ENCODE assay signal across 13 cellular contexts in the genomic region with DNA sequence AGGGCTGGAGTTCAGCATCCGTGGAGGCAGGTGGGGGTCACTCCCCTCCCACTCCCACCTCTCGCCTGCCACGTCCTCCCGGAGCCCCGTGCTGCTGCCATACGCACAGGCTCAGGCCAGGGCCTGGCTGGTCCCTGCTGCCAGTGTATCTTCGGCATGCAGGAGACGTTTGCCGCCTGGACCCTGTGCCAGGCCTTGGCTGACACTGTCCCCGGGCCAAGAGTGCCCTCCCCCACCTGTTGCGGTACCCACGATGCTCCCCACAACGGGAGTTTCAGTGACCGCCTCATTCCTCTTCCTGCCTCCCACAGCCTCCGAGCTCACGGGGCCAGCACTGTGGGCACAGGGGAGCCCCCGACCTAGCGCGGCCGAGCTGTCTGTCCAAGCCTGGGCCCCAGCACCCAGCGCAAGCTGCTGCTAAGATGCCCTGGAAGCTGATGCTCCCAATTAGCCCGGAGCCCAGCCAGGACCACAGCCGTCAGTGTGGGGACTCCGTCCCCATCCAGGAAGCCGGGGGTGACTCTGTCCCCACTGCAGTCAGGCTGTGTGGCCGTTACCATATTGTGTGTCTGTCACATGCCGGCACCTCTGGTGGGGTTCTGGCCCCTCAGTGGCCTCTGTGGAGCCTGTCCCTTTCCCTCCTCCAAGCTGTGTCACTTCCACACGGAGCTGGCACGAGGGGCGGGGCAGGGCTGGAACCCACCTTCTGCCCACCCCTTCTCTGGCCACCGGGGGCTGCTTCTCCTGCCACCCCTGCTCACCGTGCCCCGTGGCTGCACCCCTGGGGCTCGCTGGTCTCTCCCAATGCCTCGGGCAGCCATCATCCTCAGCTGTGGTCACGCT. TPM values are rescaled to one million over a fixed set of nuclear protein-coding genes. Genes with fewer than 3 reads are reported as not detected.
DNase-seq lines count a peak whose midpoint lies in the region; ATAC-seq and TF ChIP-seq lines count a peak whose summit lies in the region.
"Had no signal": no experiment of that assay in that cellular context is flagged by ENCODE, and none has a peak within 500 bp of the region (broad histone marks: within the 10 kb centered on the region; RNA-seq: fewer than 3 reads in every experiment).

No MANE protein-coding gene starts in this region.

- H3K4me3 Mint-ChIP-seq in neural crest cell = peak overlapping the region; percentile 70
- H3K4me3 Mint-ChIP-seq in activated CD4-positive, alpha-beta memory T cell treated with anti-CD3 and anti-CD28 coated beads for 36 hours = no peak overlapping the region
- H3K4me3 Mint-ChIP-seq: central memory CD8-positive, alpha-beta T cell had no signal

- no peak for TF ChIP-seq POLR2A in vagina (IDR thresholded peaks at IDR 0.05)

- POLR2A ChIA-PET in activated CD4-positive, alpha-beta memory T cell treated with anti-CD3 and anti-CD28 coated beads for 36 hours (lab: Charles Lee) = no interaction called here

- H3K4me1 ChIP-seq in cardiac muscle cell (ENCODE audit: low read depth) = peaks cover 43% of the 10 kb centered on the region
- H3K4me1 ChIP-seq in vagina = peaks cover 86% of the 10 kb centered on the region

- H3K36me3 ChIP-seq in cardiac muscle cell = no peaks in the 10 kb centered on the region
- no peaks in the 10 kb centered on the region for H3K36me3 ChIP-seq in vagina
- H3K36me3 ChIP-seq in brain microvascular endothelial cell (replicated peaks) = no peaks in the 10 kb centered on the region

- H3K9me3 ChIP-seq in cardiac muscle cell (ENCODE audit: low read depth) = no peaks in the 10 kb centered on the region
- H3K9me3 ChIP-seq in vagina = no peaks in the 10 kb centered on the region

- H3K27me3 ChIP-seq in cardiac muscle cell = no peaks in the 10 kb centered on the region
- H3K27me3 ChIP-seq in dorsolateral prefrontal cortex = no peaks in the 10 kb centered on the region
- no peaks in the 10 kb centered on the region for H3K27me3 ChIP-seq in vagina
- no peaks in the 10 kb centered on the region for H3K27me3 ChIP-seq in brain microvascular endothelial cell (replicated peaks)

- in situ Hi-C loops in brain microvascular endothelial cell (cut with HindIII; ENCODE audit: low pct_ligation_motif_present, low sequenced_read_pairs) = no loop called here

- intact Hi-C loops in Right ventricle myocardium inferior (cut with DNase I) (no loop called here), dorsolateral prefrontal cortex (cut with DNase I) (no loop called here), vagina (cut with DNase I) (loop anchor here (10.0 kb wide), 1 partner anchor 85 kb away; the partner anchor contains the start of genes BRAT1 and IQCE)
- intact Hi-C loops in activated CD4-positive, alpha-beta memory T cell treated with anti-CD3 and anti-CD28 coated beads for 36 hours (cut with micrococcal nuclease) = no loop called here

- H3K27ac ChIP-seq in cardiac muscle cell (peak overlapping the region; percentile 83), dorsolateral prefrontal cortex (peak overlapping the region in 53 of 59 donors; percentile 7 to 95 (median 80)), vagina (peak overlapping the region; percentile 63), brain microvascular endothelial cell (no peak overlapping the region)

- no peak overlapping the region for H3K27ac Mint-ChIP-seq in neural crest cell (ENCODE audit: unreplicated experiment)
- H3K27ac Mint-ChIP-seq in activated CD4-positive, alpha-beta memory T cell treated with anti-CD3 and anti-CD28 coated beads for 36 hours = no peak overlapping the region

- peaks cover 32% of the 10 kb centered on the region for H3K4me1 Mint-ChIP-seq in neural crest cell
- H3K4me1 Mint-ChIP-seq in activated CD4-positive, alpha-beta memory T cell treated with anti-CD3 and anti-CD28 coated beads for 36 hours (ENCODE audit: low read depth) = peaks cover under 1% of the 10 kb centered on the region

- H3K36me3 Mint-ChIP-seq in neural crest cell (ENCODE audit: low read depth) = no peaks in the 10 kb centered on the region
- no peaks in the 10 kb centered on the region for H3K36me3 Mint-ChIP-seq in activated CD4-positive, alpha-beta memory T cell treated with anti-CD3 and anti-CD28 coated beads for 36 hours
- H3K36me3 Mint-ChIP-seq: IgD-negative memory B cell had no signal

- ATAC-seq in Right ventricle myocardium inferior = no peak

- DNase-seq in cardiac muscle cell (ENCODE audit: low read depth in 1 of 2, low spot score in 1 of 2) = no peak
- no peak for DNase-seq in Right ventricle myocardium inferior (ENCODE audit: missing footprints)
- DNase-seq in dorsolateral prefrontal cortex = no peak
- no peak for DNase-seq in neural crest cell (ENCODE audit: low read depth, low spot score)
- DNase-seq in vagina (ENCODE audit: extremely low spot score in 2 of 2) = no peak
- DNase-seq in activated CD4-positive, alpha-beta memory T cell treated with anti-CD3 and anti-CD28 coated beads for 36 hours = no peak
- DNase-seq in activated effector memory CD4-positive, alpha-beta T cell treated with Interleukin-2 at 50 U/mL for 16 hours = no peak
- no peak for DNase-seq in brain microvascular endothelial cell
- DNase-seq: activated CD4-positive, alpha-beta T cell treated with anti-CD3 and anti-CD28 coated beads, Interleukin-2, amount 50 U/mL, for 1 hour; NCI-H1105 treated with DMSO at 0.1 percent for 48 hours had no signal

- CTCF ChIA-PET in activated CD4-positive, alpha-beta memory T cell treated with anti-CD3 and anti-CD28 coated beads for 36 hours (lab: Charles Lee) = no interaction called here

- H3K4me3 ChIP-seq in cardiac muscle cell = no peak overlapping the region
- peak overlapping the region in 11 of 59 donors; percentile 8 to 44 (median 26) for H3K4me3 ChIP-seq in dorsolateral prefrontal cortex
- H3K4me3 ChIP-seq in vagina = no peak overlapping the region
- H3K4me3 ChIP-seq in brain microvascular endothelial cell (ENCODE audit: low read depth, low read length) = no peak overlapping the region

- no peak for TF ChIP-seq CTCF in cardiac muscle cell (IDR thresholded peaks at IDR 0.05; ENCODE audit: low read depth, low read length)
- no peak for TF ChIP-seq CTCF in dorsolateral prefrontal cortex (IDR thresholded peaks at IDR 0.05 in 54 of 56, conservative IDR thresholded peaks at IDR 0.05 in 2 of 56; ENCODE audit: low read depth in 1 of 56, partially characterized antibody in 56 of 56)
- no peak for TF ChIP-seq CTCF in neural crest cell (conservative IDR thresholded peaks at IDR 0.05)
- no peak for TF ChIP-seq CTCF in vagina (IDR thresholded peaks at IDR 0.05)
- TF ChIP-seq CTCF in brain microvascular endothelial cell (IDR thresholded peaks at IDR 0.05; ENCODE audit: low read depth, low read length, missing control alignments) = no peak

- H3K9me3 Mint-ChIP-seq in neural crest cell = no peaks in the 10 kb centered on the region
- no peaks in the 10 kb centered on the region for H3K9me3 Mint-ChIP-seq in activated CD4-positive, alpha-beta memory T cell treated with anti-CD3 and anti-CD28 coated beads for 36 hours
- H3K9me3 Mint-ChIP-seq: central memory CD8-positive, alpha-beta T cell; IgD-negative memory B cell had no signal

- H3K27me3 Mint-ChIP-seq in neural crest cell (ENCODE audit: low read depth) = no peaks in the 10 kb centered on the region
- H3K27me3 Mint-ChIP-seq in activated CD4-positive, alpha-beta memory T cell treated with anti-CD3 and anti-CD28 coated beads for 36 hours = no peaks in the 10 kb centered on the region
- H3K27me3 Mint-ChIP-seq: central memory CD8-positive, alpha-beta T cell; IgD-negative memory B cell had no signal

RNA-seq across cellular contexts. Expression of gene TTYH3, which starts 7.6 kb away (rescaled TPM):
- total RNA-seq in cardiac muscle cell (61.0 and 64.6 TPM in 2 replicates), Right ventricle myocardium inferior (15.8 TPM), dorsolateral prefrontal cortex (100 to 1,000 TPM in 10 of 120 experiments, 10 to 100 TPM in 110; 43.5 to 134 (median 75.1) TPM), neural crest cell (225 and 237 TPM in 2 replicates), vagina (33.9 TPM)
- polyA plus RNA-seq in cardiac muscle cell = 71.4 and 86.6 TPM in 2 replicates
- 10 to 100 TPM; 13.5 to 14.8 TPM for total RNA-seq in activated CD4-positive, alpha-beta memory T cell treated with anti-CD3 and anti-CD28 coated beads for 36 hours

RNA-seq across cellular contexts. Expression of gene AMZ1, which starts 48.6 kb away (rescaled TPM):
- total RNA-seq in cardiac muscle cell = 0.80 and 1.1 TPM in 2 replicates
- 1.6 and 1.7 TPM in 2 replicates for polyA plus RNA-seq in cardiac muscle cell
- total RNA-seq in Right ventricle myocardium inferior = 0.05 TPM
- 10 to 100 TPM in 74 of 120 experiments, 1 to 10 TPM in 46; 6.1 to 23.5 (median 11.7) TPM for total RNA-seq in dorsolateral prefrontal cortex
- not detected in 2 replicates for total RNA-seq in neural crest cell
- 1.2 TPM for total RNA-seq in vagina
- under 1 TPM; 0.83 to 0.94 TPM for total RNA-seq in activated CD4-positive, alpha-beta memory T cell treated with anti-CD3 and anti-CD28 coated beads for 36 hours
- total RNA-seq: NCI-H460 had no signal
